In the genomic region with DNA sequence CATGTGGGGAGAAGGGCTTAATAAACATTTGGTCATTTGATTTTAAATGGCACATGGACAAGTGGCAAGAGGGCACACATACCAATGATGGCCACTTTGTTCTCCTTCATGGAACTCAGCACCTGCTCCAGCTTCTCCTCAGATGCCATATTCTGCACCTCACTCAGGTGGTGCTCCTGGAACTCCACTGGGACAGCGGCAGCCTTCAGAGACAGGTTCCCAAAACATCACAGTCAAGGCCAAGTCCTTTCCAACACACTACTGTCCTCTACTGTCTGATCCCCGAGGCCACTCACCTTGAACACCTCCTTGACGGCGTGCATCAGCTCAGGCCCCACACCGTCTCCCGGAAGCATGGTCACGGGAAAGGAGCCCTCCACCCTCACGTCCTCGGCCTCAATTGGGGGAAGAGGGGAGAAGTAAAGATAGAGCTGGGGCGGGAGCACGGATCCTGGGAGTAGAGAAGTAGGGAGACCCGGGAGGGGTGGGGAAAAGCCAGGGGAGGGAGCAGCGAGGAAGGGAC, we compare ENCODE assay signal across 8 cellular contexts. TPM values are rescaled to one million over a fixed set of nuclear protein-coding genes. Genes with fewer than 3 reads are reported as not detected.
A peak's percentile ranks its signal among the peaks of the same experiment; 100 is the strongest.
DNase-seq lines count a peak whose midpoint lies in the region; ATAC-seq, FAIRE-seq and TF ChIP-seq lines count a peak whose summit lies in the region.

No MANE protein-coding gene starts in this region.

- 0% methylated on average over 9 of the region's 13 CpGs for WGBS in K562 (ENCODE audit: insufficient coverage, low coverage, missing lambda C conversion rate)
- WGBS in urinary bladder: 9% methylated on average over 13 of the region's 13 CpGs

- POLR2A ChIA-PET in K562 (lab: Yijun Ruan, JAX): interaction anchor here (0.7 to 2.2 kb wide), 4 partner anchors 10 to 349 kb away, joined by 3 to 46 read pairs (median 4); a partner anchor contains a TSS

- H3K4me3 Mint-ChIP-seq in activated naive CD4-positive, alpha-beta T cell treated with anti-CD3 and anti-CD28 coated beads, Interleukin-2, amount 10 ng/mL, durations not matched to agents 7 days and 5 days: peak overlapping the region; percentile 90

- H3K4me3 ChIP-seq in K562: peak overlapping the region; percentile 58
- H3K4me3 ChIP-seq in lower lobe of right lung: peak overlapping the region; percentile 93
- H3K4me3 ChIP-seq in urinary bladder (ENCODE audit: low read depth, low read length): peak overlapping the region; percentile 82

- in situ Hi-C loops in K562 (cut with MboI): no loop called here

- TF ChIP-seq EP300 in K562 (IDR thresholded peaks at IDR 0.05; ENCODE audit: low read length): no peak

- no peak for FAIRE-seq in K562 (lab: Jason Lieb, UNC)

- no peaks in the 10 kb centered on the region for H3K9me3 ChIP-seq in K562 (replicated peaks; ENCODE audit: control insufficient read depth, insufficient read depth, low read depth, low read length)
- H3K9me3 ChIP-seq in lower lobe of right lung: no peaks in the 10 kb centered on the region

- no peak for TF ChIP-seq POLR2A in K562 (conservative IDR thresholded peaks at IDR 0.05)

- H3K4me1 ChIP-seq in K562 (replicated peaks in 1 of 2; ENCODE audit: control insufficient read depth in 2 of 2, insufficient read depth in 2 of 2, low read length in 2 of 2): peaks cover 0 to 2% of the 10 kb centered on the region in 2 experiments; a peak in 2 of 5 replicates
- peaks cover 10% of the 10 kb centered on the region for H3K4me1 ChIP-seq in lower lobe of right lung
- no peaks in the 10 kb centered on the region for H3K4me1 ChIP-seq in urinary bladder (ENCODE audit: insufficient read depth)

- 0 out of 2 replicates have a peak, but pooled peaks cover 5% of the 10 kb centered on the region for H4K20me1 ChIP-seq in K562 (replicated peaks; ENCODE audit: control insufficient read depth, insufficient read depth, low read length)

- H3K9ac ChIP-seq in K562 (ENCODE audit: insufficient read depth in 1 of 2, low read depth in 2 of 2, low read length in 2 of 2): peak overlapping the region; percentile 90 to 96

- no peaks in the 10 kb centered on the region for H3K27me3 ChIP-seq in K562 (ENCODE audit: control insufficient read depth in 2 of 2, insufficient read depth in 2 of 2, low read length in 2 of 2)
- no peaks in the 10 kb centered on the region for H3K27me3 ChIP-seq in lower lobe of right lung (ENCODE audit: low read depth)

- peak overlapping the region; percentile 97 for H3K4me2 ChIP-seq in K562 (ENCODE audit: insufficient read depth, low read length)

- no peak for DNase-seq in activated naive CD4-positive, alpha-beta T cell treated with anti-CD3 and anti-CD28 coated beads, Interleukin-2, amount 10 ng/mL, durations not matched to agents 7 days and 5 days
- DNase-seq in activated naive CD4-positive, alpha-beta T cell treated with anti-CD3 and anti-CD28 coated beads, Interleukin-2, amount 50 U/mL, for 16 hours: no peak
- DNase-seq in K562 (ENCODE audit: extremely low read depth in 1 of 4, low spot score in 3 of 4) (peak in 2 of 4 experiments; percentile 34 to 35), lower lobe of right lung (no peak), AG20443 (ENCODE audit: low spot score) (no peak), NCI-H524 treated with DMSO at 0.1 percent for 48 hours (lab: John Stamatoyannopoulos, UW) (no peak), HuH-7.5 (ENCODE audit: low spot score) (no peak)

- CTCF ChIA-PET in activated naive CD4-positive, alpha-beta T cell treated with anti-CD3 and anti-CD28 coated beads, Interleukin-2, amount 10 ng/mL, durations not matched to agents 7 days and 5 days (lab: Charles Lee): interaction anchor here (2.1 kb wide), 1 partner anchor 9 kb away, joined by 6 read pairs; no protein-coding TSS in a partner anchor
- CTCF ChIA-PET in K562 (lab: Yijun Ruan, JAX; ENCODE audit: low intra/inter-chr PET ratio): no interaction called here

- no peaks in the 10 kb centered on the region for H3K9me1 ChIP-seq in K562 (ENCODE audit: control insufficient read depth, insufficient read depth, low read length)

- intact Hi-C loops in K562 (cut with micrococcal nuclease): no loop called here
- intact Hi-C loops in lower lobe of right lung (cut with DNase I): no loop called here

- peaks cover 34% of the 10 kb centered on the region for H3K36me3 Mint-ChIP-seq in activated naive CD4-positive, alpha-beta T cell treated with anti-CD3 and anti-CD28 coated beads, Interleukin-2, amount 10 ng/mL, durations not matched to agents 7 days and 5 days

- H2AFZ ChIP-seq in K562 (ENCODE audit: low read depth, low read length): peak overlapping the region; percentile 78

- H3K27ac ChIP-seq in K562 (ENCODE audit: extremely low read depth, low read depth, low read length) (peak overlapping the region; percentile 95), lower lobe of right lung (peak overlapping the region; percentile 90), urinary bladder (ENCODE audit: low read depth) (no peak overlapping the region)

- no peaks in the 10 kb centered on the region for H3K27me3 Mint-ChIP-seq in activated naive CD4-positive, alpha-beta T cell treated with anti-CD3 and anti-CD28 coated beads, Interleukin-2, amount 10 ng/mL, durations not matched to agents 7 days and 5 days

- H3K36me3 ChIP-seq in K562 (ENCODE audit: control insufficient read depth, insufficient read depth, low read length) (peaks cover 44% of the 10 kb centered on the region), lower lobe of right lung (peaks cover 45% of the 10 kb centered on the region), urinary bladder (ENCODE audit: insufficient read depth) (no peaks in the 10 kb centered on the region)

- no peak for TF ChIP-seq RAD21 in K562 (CRISPR knock-in tag; conservative IDR thresholded peaks at IDR 0.05 in 1 of 2, IDR thresholded peaks at IDR 0.05 in 1 of 2)

- BruUV-seq in K562 (replicated peaks; lab: Mats Ljungman, UMichigan): TSS peak; percentile 53

- H3K9me3 Mint-ChIP-seq in activated naive CD4-positive, alpha-beta T cell treated with anti-CD3 and anti-CD28 coated beads, Interleukin-2, amount 10 ng/mL, durations not matched to agents 7 days and 5 days: no peaks in the 10 kb centered on the region

- peaks cover 39% of the 10 kb centered on the region for H3K4me1 Mint-ChIP-seq in activated naive CD4-positive, alpha-beta T cell treated with anti-CD3 and anti-CD28 coated beads, Interleukin-2, amount 10 ng/mL, durations not matched to agents 7 days and 5 days

- peaks cover 16% of the 10 kb centered on the region for H3K79me2 ChIP-seq in K562 (ENCODE audit: control insufficient read depth, insufficient read depth, low read length)

- TF ChIP-seq CTCF in K562 (IDR thresholded peaks at IDR 0.05 in 2 of 3, conservative IDR thresholded peaks at IDR 0.05 in 1 of 3; ENCODE audit: insufficient read depth in 2 of 3, low read depth in 1 of 3, low read length in 3 of 3): no peak
- TF ChIP-seq CTCF in lower lobe of right lung (IDR thresholded peaks at IDR 0.05): no peak

- peak overlapping the region; percentile 95 for H3K27ac Mint-ChIP-seq in activated naive CD4-positive, alpha-beta T cell treated with anti-CD3 and anti-CD28 coated beads, Interleukin-2, amount 10 ng/mL, durations not matched to agents 7 days and 5 days

- no peak for ATAC-seq in K562
- ATAC-seq in lower lobe of right lung: no peak

RNA-seq across cellular contexts. Expression of a gene that starts 0.6 kb away (rescaled TPM):
- 210 and 456 TPM in 2 replicates for total RNA-seq in K562 (2011; cell fraction: chromatin; rRNA removed; ENCODE audit: low replicate concordance)
- total RNA-seq in K562 (2011; cell fraction: nucleolus; rRNA removed): 264 and 268 TPM in 2 replicates
- 232 and 256 TPM in 2 replicates for total RNA-seq in K562 (2011; cell fraction: nucleoplasm; rRNA removed)
- 168 and 199 TPM in 2 replicates for total RNA-seq in K562 (2014; rRNA removed)
- 122 and 130 TPM in 2 replicates for total RNA-seq in K562 (2014; rRNA removed; fragmentation: Illumina TruSeq; extraction: Trizol)
- total RNA-seq in K562 (2015; rRNA removed; fragmentation: Illumina TruSeq; extraction: Trizol): 130 and 133 TPM in 2 replicates
- 148 and 157 TPM in 2 replicates for total RNA-seq in K562 (2021)
- 224 and 343 TPM in 2 replicates for polyA plus RNA-seq in K562 (2011; rRNA removed)
- polyA plus RNA-seq in K562 (2011; cell fraction: cytosol; rRNA removed): 241 and 417 TPM in 2 replicates
- polyA plus RNA-seq in K562 (2011; cell fraction: nucleus; rRNA removed): 535 and 1,075 TPM in 2 replicates
- polyA plus RNA-seq in K562 (2012): 97.1 and 153 TPM in 2 replicates
- 151 and 155 TPM in 2 replicates for polyA plus RNA-seq in K562 (2014; fragmentation: Illumina TruSeq; extraction: Trizol)
- 10 to 100 TPM; 91.7 to 92.3 TPM for polyA plus RNA-seq in K562 (2014; fragmentation: Nextera tagmentation; extraction: Ambion mirVana)
- polyA plus RNA-seq in K562 (2014; rRNA removed): 196 and 222 TPM in 2 replicates
- 242 and 358 TPM in 2 replicates for polyA minus RNA-seq in K562 (2011; rRNA and poly(A)+ RNA removed)
- 91.2 and 115 TPM in 2 replicates for polyA minus RNA-seq in K562 (2011; cell fraction: cytosol; rRNA and poly(A)+ RNA removed)
- polyA minus RNA-seq in K562 (2011; cell fraction: nucleus; rRNA and poly(A)+ RNA removed): 85.5 and 190 TPM in 2 replicates
- total RNA-seq in lower lobe of right lung: 64.7 TPM
- 44.5 TPM for total RNA-seq in urinary bladder
- polyA plus RNA-seq in urinary bladder: 102 TPM

RNA-seq across cellular contexts. Expression of a gene that starts 11.0 kb away (rescaled TPM):
- 996 and 1,662 TPM in 2 replicates for total RNA-seq in K562 (2011; cell fraction: chromatin; rRNA removed; ENCODE audit: low replicate concordance)
- total RNA-seq in K562 (2011; cell fraction: nucleolus; rRNA removed): 1,111 and 1,184 TPM in 2 replicates
- total RNA-seq in K562 (2011; cell fraction: nucleoplasm; rRNA removed): 825 and 908 TPM in 2 replicates
- total RNA-seq in K562 (2014; rRNA removed) (528 and 570 TPM in 2 replicates), K562 (2014; rRNA removed; fragmentation: Illumina TruSeq; extraction: Trizol) (581 and 590 TPM in 2 replicates), K562 (2015; rRNA removed; fragmentation: Illumina TruSeq; extraction: Trizol) (631 and 697 TPM in 2 replicates), K562 (2021) (393 and 397 TPM in 2 replicates), lower lobe of right lung (84.9 TPM), urinary bladder (75.1 TPM)
- polyA plus RNA-seq in K562 (2011; rRNA removed) (376 and 404 TPM in 2 replicates), K562 (2014; fragmentation: Illumina TruSeq; extraction: Trizol) (441 and 482 TPM in 2 replicates), K562 (2014; fragmentation: Nextera tagmentation; extraction: Ambion mirVana) (100 to 1,000 TPM; 295 to 439 TPM), K562 (2014; rRNA removed) (427 and 428 TPM in 2 replicates), urinary bladder (79.9 TPM)
- polyA plus RNA-seq in K562 (2011; cell fraction: cytosol; rRNA removed): 226 and 291 TPM in 2 replicates
- polyA plus RNA-seq in K562 (2011; cell fraction: nucleus; rRNA removed): 1,530 and 1,680 TPM in 2 replicates
- 190 and 399 TPM in 2 replicates for polyA plus RNA-seq in K562 (2012)
- 583 and 607 TPM in 2 replicates for polyA minus RNA-seq in K562 (2011; rRNA and poly(A)+ RNA removed)
- 235 and 353 TPM in 2 replicates for polyA minus RNA-seq in K562 (2011; cell fraction: cytosol; rRNA and poly(A)+ RNA removed)
- 490 and 782 TPM in 2 replicates for polyA minus RNA-seq in K562 (2011; cell fraction: nucleus; rRNA and poly(A)+ RNA removed)

RNA-seq across cellular contexts. Expression of a gene that starts 29.2 kb away (rescaled TPM):
- total RNA-seq in K562 (2011; cell fraction: chromatin; rRNA removed; ENCODE audit: low replicate concordance): 0.25 and 0.62 TPM in 2 replicates
- 0.17 and 0.39 TPM in 2 replicates for total RNA-seq in K562 (2011; cell fraction: nucleolus; rRNA removed)
- total RNA-seq in K562 (2011; cell fraction: nucleoplasm; rRNA removed): not detected in 2 replicates
- total RNA-seq in K562 (2014; rRNA removed) (0.09 TPM in 1 of 2 replicates, not detected in the other), K562 (2014; rRNA removed; fragmentation: Illumina TruSeq; extraction: Trizol) (not detected in 2 replicates), K562 (2015; rRNA removed; fragmentation: Illumina TruSeq; extraction: Trizol) (not detected in 2 replicates), K562 (2021) (not detected in 2 replicates), lower lobe of right lung (15.3 TPM), urinary bladder (9.3 TPM)
- polyA plus RNA-seq in K562 (2011; rRNA removed) (0.04 TPM in 1 of 2 replicates, not detected in the other), K562 (2014; fragmentation: Illumina TruSeq; extraction: Trizol) (not detected in 2 replicates), K562 (2014; fragmentation: Nextera tagmentation; extraction: Ambion mirVana) (not detected), K562 (2014; rRNA removed) (not detected in 2 replicates), urinary bladder (28.9 TPM)
- polyA plus RNA-seq in K562 (2011; cell fraction: cytosol; rRNA removed): 0.03 and 0.16 TPM in 2 replicates
- 0.21 and 0.34 TPM in 2 replicates for polyA plus RNA-seq in K562 (2011; cell fraction: nucleus; rRNA removed)
- 0.32 TPM in 1 of 2 replicates, not detected in the other for polyA plus RNA-seq in K562 (2012)
- polyA minus RNA-seq in K562 (2011; rRNA and poly(A)+ RNA removed): not detected in 2 replicates
- polyA minus RNA-seq in K562 (2011; cell fraction: cytosol; rRNA and poly(A)+ RNA removed): not detected in 2 replicates
- polyA minus RNA-seq in K562 (2011; cell fraction: nucleus; rRNA and poly(A)+ RNA removed): 0.22 TPM in 1 of 2 replicates, not detected in the other
